In the genomic region with DNA sequence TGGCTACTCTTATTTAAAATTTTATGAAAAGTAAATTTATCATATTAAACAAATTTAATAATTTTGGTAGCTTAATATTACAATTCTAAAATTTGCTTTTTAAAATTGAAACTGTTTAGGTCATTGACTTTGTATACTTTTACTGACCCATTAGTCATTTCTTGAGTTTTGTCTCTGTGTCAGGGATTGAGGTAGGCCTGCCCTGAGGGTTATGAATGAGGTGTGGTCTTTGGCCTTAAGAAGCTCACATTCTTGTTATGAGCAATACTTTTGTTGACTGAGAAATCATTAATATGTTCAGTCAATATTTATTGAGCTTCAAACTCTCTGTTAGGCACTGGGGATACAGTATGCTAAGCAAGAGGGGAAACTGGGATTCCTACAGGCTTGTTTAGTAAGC, we compare ENCODE assay signal across 10 cellular contexts. TPM values are rescaled to one million over a fixed set of nuclear protein-coding genes. Genes with fewer than 3 reads are reported as not detected.
DNase-seq lines count a peak whose midpoint lies in the region; ATAC-seq and TF ChIP-seq lines count a peak whose summit lies in the region.
"Had no signal": no experiment of that assay in that cellular context is flagged by ENCODE, and none has a peak within 500 bp of the region (broad histone marks: within the 10 kb centered on the region; RNA-seq: fewer than 3 reads in every experiment).

No MANE protein-coding gene starts in this region.

- H3K27me3 ChIP-seq in osteoblast (ENCODE audit: insufficient read depth, low read length) = no peaks in the 10 kb centered on the region
- H3K27me3 ChIP-seq in tibial nerve = no peaks in the 10 kb centered on the region
- H3K27me3 ChIP-seq in adrenal gland = no peaks in the 10 kb centered on the region
- H3K27me3 ChIP-seq in H9 (ENCODE audit: insufficient read depth, low read length) = no peaks in the 10 kb centered on the region

- no peak for TF ChIP-seq CTCF in osteoblast (IDR thresholded peaks at IDR 0.05; ENCODE audit: extremely low read depth, low read depth, low read length)
- no peak for TF ChIP-seq CTCF in tibial nerve (IDR thresholded peaks at IDR 0.05)
- TF ChIP-seq CTCF in adrenal gland (IDR thresholded peaks at IDR 0.05) = no peak
- TF ChIP-seq CTCF in H9 (conservative IDR thresholded peaks at IDR 0.05) = no peak

- H3K9me3 ChIP-seq in osteoblast (ENCODE audit: low read depth, low read length) (no peaks in the 10 kb centered on the region), tibial nerve (no peaks in the 10 kb centered on the region), adrenal gland (replicated peaks in 1 of 3) (no peaks in the 10 kb centered on the region), H9 (ENCODE audit: control insufficient read depth, low read depth, low read length) (no peaks in the 10 kb centered on the region)

- no peak overlapping the region for H3K23ac ChIP-seq in H9 (ENCODE audit: insufficient read length, low read depth, low read length)

- H3K79me1 ChIP-seq in H9 (ENCODE audit: insufficient read depth, low read depth, low read length, poor library complexity, severe bottlenecking) = no peaks in the 10 kb centered on the region

- H2BK12ac ChIP-seq in H9 (ENCODE audit: insufficient read length, low read depth, low read length) = no peak overlapping the region

- H3K79me2 ChIP-seq in osteoblast (ENCODE audit: insufficient read depth, low read length) (no peaks in the 10 kb centered on the region), H9 (ENCODE audit: insufficient read depth, low read length) (no peaks in the 10 kb centered on the region)

- no peak overlapping the region for H2BK120ac ChIP-seq in H9 (ENCODE audit: low read depth, low read length, poor library complexity, severe bottlenecking)

- H3K23me2 ChIP-seq in H9 (ENCODE audit: insufficient read length, low read depth, low read length, poor library complexity, severe bottlenecking) = no peaks in the 10 kb centered on the region

- H3K27ac Mint-ChIP-seq in H9 = no peak overlapping the region

- no peaks in the 10 kb centered on the region for H3K9me3 Mint-ChIP-seq in H9

- H3K36me3 Mint-ChIP-seq in H9 (ENCODE audit: insufficient read depth in 1 of 3, low read depth in 3 of 3) = no peaks in the 10 kb centered on the region

- intact Hi-C loops in adrenal gland (cut with DNase I) = loop anchor here in 1 of 2 donors (10.0 kb wide), 1 partner anchor 429 kb away; no protein-coding TSS in a partner anchor

- H3K14ac ChIP-seq in H9 (ENCODE audit: insufficient read depth, low read length) = no peak overlapping the region

- no peak overlapping the region for H3K56ac ChIP-seq in H9 (ENCODE audit: insufficient read length, low read depth, low read length)

- H3K27me3 Mint-ChIP-seq in H9 (ENCODE audit: low read depth) = no peaks in the 10 kb centered on the region

- H4K20me1 ChIP-seq in osteoblast (ENCODE audit: insufficient read depth, low read length) = no peaks in the 10 kb centered on the region
- no peaks in the 10 kb centered on the region for H4K20me1 ChIP-seq in H9 (ENCODE audit: control insufficient read depth, insufficient read depth, insufficient read length)

- no peak overlapping the region for H2AFZ ChIP-seq in osteoblast (ENCODE audit: low read length)
- H2AFZ ChIP-seq in H9 (ENCODE audit: low read length) = no peak overlapping the region

- H4K5ac ChIP-seq in H9 (ENCODE audit: insufficient read length, low read depth, low read length) = no peak overlapping the region

- H4K8ac ChIP-seq in H9 (replicated peaks; ENCODE audit: insufficient read length, low read depth, low read length) = no peak overlapping the region

- H3T11ph ChIP-seq in H9 (ENCODE audit: low read length) = no peak overlapping the region

- H3K27ac ChIP-seq in osteoblast (ENCODE audit: low read depth, low read length) = no peak overlapping the region
- peak overlapping the region in 1 of 4 donors; percentile 86 for H3K27ac ChIP-seq in tibial nerve
- H3K27ac ChIP-seq in adrenal gland = no peak overlapping the region
- H3K27ac ChIP-seq in H9 (ENCODE audit: insufficient read length, low read depth, low read length) = no peak overlapping the region

- peaks cover 0 to 5% of the 10 kb centered on the region in 2 experiments; a peak in 3 of 4 replicates for H3K4me1 Mint-ChIP-seq in H9

- no peak for DNase-seq in osteoblast (ENCODE audit: insufficient read length, low spot score, missing footprints)
- DNase-seq in tibial nerve (ENCODE audit: low spot score in 2 of 2) = no peak
- DNase-seq in adrenal gland = no peak
- DNase-seq in H9 = no peak
- DNase-seq: mesenchymal stem cell, NCI-H1105 treated with DMSO at 0.1 percent for 48 hours had no signal

- TF ChIP-seq EP300 in tibial nerve (IDR thresholded peaks at IDR 0.05) = no peak

- H3K4ac ChIP-seq in H9 (ENCODE audit: low read depth, low read length) = no peak overlapping the region

- H2BK5ac ChIP-seq in H9 (ENCODE audit: insufficient read length, low read length) = no peak overlapping the region

- H3K36me3 ChIP-seq in osteoblast (ENCODE audit: insufficient read depth, low read length) (no peaks in the 10 kb centered on the region), tibial nerve (no peaks in the 10 kb centered on the region), adrenal gland (replicated peaks in 1 of 2) (no peaks in the 10 kb centered on the region)

- no peak overlapping the region for H3K4me3 Mint-ChIP-seq in H9

- no peak overlapping the region for H2BK15ac ChIP-seq in H9 (ENCODE audit: low read depth, low read length)

- H2AK5ac ChIP-seq in H9 (ENCODE audit: insufficient read length, low read length) = no peak overlapping the region

- no peak overlapping the region for H3K4me2 ChIP-seq in osteoblast (ENCODE audit: insufficient read depth, low read length)
- H3K4me2 ChIP-seq in H9 (ENCODE audit: insufficient read depth, insufficient read length, low read length) = no peak overlapping the region

- no peak overlapping the region for H2BK20ac ChIP-seq in H9 (ENCODE audit: low read depth, low read length, poor library complexity, severe bottlenecking)

- no peak overlapping the region for H3K9ac ChIP-seq in H9 (ENCODE audit: extremely low read depth, insufficient read length, low read length)

- H4K91ac ChIP-seq in H9 (ENCODE audit: insufficient read length, low read depth, low read length) = no peak overlapping the region

- H3K4me3 ChIP-seq in osteoblast (ENCODE audit: insufficient read depth, low read length) (no peak overlapping the region), tibial nerve (no peak overlapping the region), adrenal gland (no peak overlapping the region)

- no peak for TF ChIP-seq POLR2A in tibial nerve (IDR thresholded peaks at IDR 0.05)
- no peak for TF ChIP-seq POLR2A in adrenal gland (IDR thresholded peaks at IDR 0.05)

- H3K18ac ChIP-seq in H9 (ENCODE audit: insufficient read length, low read depth, low read length) = no peak overlapping the region

- peak; percentile 75 for ATAC-seq in GM18520 (IDR thresholded peaks at IDR 0.05; ENCODE audit: unreplicated experiment)
- peak; percentile 75 for ATAC-seq in GM21619 (IDR thresholded peaks at IDR 0.05; ENCODE audit: unreplicated experiment)
- peak; percentile 78 for ATAC-seq in HG03175 (IDR thresholded peaks at IDR 0.05; ENCODE audit: unreplicated experiment)
- ATAC-seq in esophagus mucosa = peak; percentile 63

- H3K4me1 ChIP-seq in osteoblast (ENCODE audit: insufficient read depth, low read length) = peaks cover 26% of the 10 kb centered on the region
- peaks cover 0 to 50% (median 0%) of the 10 kb centered on the region in 4 donors for H3K4me1 ChIP-seq in tibial nerve
- peaks cover 11 to 40% of the 10 kb centered on the region in 2 donors for H3K4me1 ChIP-seq in adrenal gland (replicated peaks in 1 of 2)
- no peaks in the 10 kb centered on the region for H3K4me1 ChIP-seq in H9 (ENCODE audit: insufficient read depth, low read length)

RNA-seq across cellular contexts. Expression of a gene that starts 47.0 kb away (rescaled TPM):
- total RNA-seq in esophagus mucosa (28.5 TPM), osteoblast (15.9 and 16.6 TPM in 2 replicates), tibial nerve (10 to 100 TPM; 14.4 to 21.9 (median 19.2) TPM), adrenal gland (10 to 100 TPM; 15.3 to 49.4 (median 32.7) TPM), H9 (2021) (108 TPM in 2 replicates)
- 10 to 100 TPM; 19.6 to 31.4 (median 27.6) TPM for polyA plus RNA-seq in adrenal gland
